ENCODE assay signal across 8 cellular contexts in genomic region chr19:35879770-35880317, GRCh38. TPM values are rescaled to one million over a fixed set of nuclear protein-coding genes. Genes with fewer than 3 reads are reported as not detected.
DNase-seq lines count a peak whose midpoint lies in the region; ATAC-seq, FAIRE-seq and TF ChIP-seq lines count a peak whose summit lies in the region.

No MANE protein-coding gene starts in this region.

- H3K9me3 ChIP-seq in CD4-positive, CD25-positive, alpha-beta regulatory T cell (ENCODE audit: control insufficient read depth in 2 of 2, low read length in 2 of 2): no peaks in the 10 kb centered on the region
- no peaks in the 10 kb centered on the region for H3K9me3 ChIP-seq in SJSA1 (replicated peaks)

- peaks cover 5% of the 10 kb centered on the region for H3K27me3 ChIP-seq in CD4-positive, CD25-positive, alpha-beta regulatory T cell (ENCODE audit: control insufficient read depth, insufficient read depth, low read length)
- H3K27me3 ChIP-seq in SJSA1 (replicated peaks) (peaks cover 10% of the 10 kb centered on the region), foreskin keratinocyte (no peaks in the 10 kb centered on the region)

- H3K27ac Mint-ChIP-seq in CD4-positive, CD25-positive, alpha-beta regulatory T cell: no peak overlapping the region

- peaks cover 2 to 10% (median 5%) of the 10 kb centered on the region in 4 donors for H3K4me1 Mint-ChIP-seq in CD4-positive, CD25-positive, alpha-beta regulatory T cell

- H3K9me3 Mint-ChIP-seq in CD4-positive, CD25-positive, alpha-beta regulatory T cell: peaks cover 0 to under 1% (median 0%) of the 10 kb centered on the region in 7 donors

- H3K4me1 ChIP-seq in CD4-positive, CD25-positive, alpha-beta regulatory T cell (ENCODE audit: control insufficient read depth, insufficient read depth, low read length, poor library complexity, severe bottlenecking): peaks cover 8% of the 10 kb centered on the region
- H3K4me1 ChIP-seq in SJSA1 (replicated peaks) (no peaks in the 10 kb centered on the region), foreskin keratinocyte (no peaks in the 10 kb centered on the region)

- H3K4me3 ChIP-seq in CD4-positive, CD25-positive, alpha-beta regulatory T cell (ENCODE audit: low read depth, low read length): no peak overlapping the region
- H3K4me3 ChIP-seq in SJSA1: no peak overlapping the region

- peak in 1 of 2 donors; percentile 55 for ATAC-seq in CD4-positive, CD25-positive, alpha-beta regulatory T cell (ENCODE audit: low read depth in 2 of 2)
- ATAC-seq in foreskin keratinocyte (peak; percentile 91), HG03457 (IDR thresholded peaks at IDR 0.05; ENCODE audit: unreplicated experiment) (no peak)

- DNase-seq in CD4-positive, CD25-positive, alpha-beta regulatory T cell: peak; percentile 58 to 77 (median 58)
- peak; percentile 94 for DNase-seq in HT-29 (ENCODE audit: low spot score)
- peak; percentile 72 to 92 for DNase-seq in SJSA1 (ENCODE audit: low read depth in 1 of 2, low spot score in 2 of 2)
- peak in 3 of 4 experiments; percentile 34 to 60 (median 46) for DNase-seq in activated naive CD4-positive, alpha-beta T cell (lab: John Stamatoyannopoulos, UW)
- peak in 1 of 2 donors; percentile 73 for DNase-seq in foreskin keratinocyte
- DNase-seq in occipital lobe (lab: John Stamatoyannopoulos, UW): peak; percentile 70
- DNase-seq in urothelium cell line (ENCODE audit: low spot score): peak; percentile 94

- TF ChIP-seq CTCF in foreskin keratinocyte (conservative IDR thresholded peaks at IDR 0.05): no peak

- H3K36me3 Mint-ChIP-seq in CD4-positive, CD25-positive, alpha-beta regulatory T cell: no peaks in the 10 kb centered on the region

- peaks cover 39% of the 10 kb centered on the region for H3K27me3 Mint-ChIP-seq in CD4-positive, CD25-positive, alpha-beta regulatory T cell

- no peak overlapping the region for H3K27ac ChIP-seq in CD4-positive, CD25-positive, alpha-beta regulatory T cell (ENCODE audit: insufficient read depth, low read length, poor library complexity, severe bottlenecking)
- H3K27ac ChIP-seq in SJSA1: no peak overlapping the region
- no peak overlapping the region for H3K27ac ChIP-seq in foreskin keratinocyte

- no peak for FAIRE-seq in urothelium cell line (lab: Jason Lieb, UNC)

- no peak overlapping the region for H3K4me3 Mint-ChIP-seq in CD4-positive, CD25-positive, alpha-beta regulatory T cell

- no peaks in the 10 kb centered on the region for H3K36me3 ChIP-seq in CD4-positive, CD25-positive, alpha-beta regulatory T cell (ENCODE audit: control insufficient read depth, insufficient read depth, low read length)
- no peaks in the 10 kb centered on the region for H3K36me3 ChIP-seq in SJSA1

RNA-seq across cellular contexts. Expression of gene APLP1, which starts 11.5 kb away (rescaled TPM):
- not detected for total RNA-seq in CD4-positive, CD25-positive, alpha-beta regulatory T cell
- polyA plus RNA-seq in CD4-positive, CD25-positive, alpha-beta regulatory T cell: not detected
- total RNA-seq in HT-29 (2014; rRNA removed; shearing (Covaris generic)): 7.0 and 12.6 TPM in 2 replicates
- 11.1 and 11.6 TPM in 2 replicates for total RNA-seq in SJSA1 (2014; rRNA removed; shearing (Covaris generic))
- total RNA-seq in foreskin keratinocyte (0.95 and 1.2 TPM in 2 replicates), occipital lobe (179 TPM)
- 1.4 and 1.8 TPM in 2 replicates for polyA plus RNA-seq in foreskin keratinocyte

RNA-seq across cellular contexts. Expression of gene NFKBID, which starts 20.5 kb away (rescaled TPM):
- 120 TPM for total RNA-seq in CD4-positive, CD25-positive, alpha-beta regulatory T cell
- 1 to 10 TPM; 2.7 to 4.2 (median 3.6) TPM for polyA plus RNA-seq in CD4-positive, CD25-positive, alpha-beta regulatory T cell
- total RNA-seq in HT-29 (2014; rRNA removed; shearing (Covaris generic)): 26.6 and 31.0 TPM in 2 replicates
- 0.66 and 3.3 TPM in 2 replicates for total RNA-seq in SJSA1 (2014; rRNA removed; shearing (Covaris generic))
- total RNA-seq in foreskin keratinocyte: 5.9 and 6.0 TPM in 2 replicates
- polyA plus RNA-seq in foreskin keratinocyte: 4.9 and 6.6 TPM in 2 replicates
- 3.0 TPM for total RNA-seq in occipital lobe

RNA-seq across cellular contexts. Expression of gene HCST, which starts 22.5 kb away (rescaled TPM):
- total RNA-seq in CD4-positive, CD25-positive, alpha-beta regulatory T cell: 104 TPM
- polyA plus RNA-seq in CD4-positive, CD25-positive, alpha-beta regulatory T cell: 100 to 1,000 TPM; 640 to 863 (median 760) TPM
- total RNA-seq in HT-29 (2014; rRNA removed; shearing (Covaris generic)): 0.47 TPM in 1 of 2 replicates, not detected in the other
- total RNA-seq in SJSA1 (2014; rRNA removed; shearing (Covaris generic)): 9.1 TPM in 1 of 2 replicates, not detected in the other
- total RNA-seq in foreskin keratinocyte: 0.21 and 0.34 TPM in 2 replicates
- 0.19 and 0.28 TPM in 2 replicates for polyA plus RNA-seq in foreskin keratinocyte
- total RNA-seq in occipital lobe: not detected

RNA-seq across cellular contexts. Expression of gene KIRREL2, which starts 23.1 kb away (rescaled TPM):
- total RNA-seq in CD4-positive, CD25-positive, alpha-beta regulatory T cell: not detected
- not detected for polyA plus RNA-seq in CD4-positive, CD25-positive, alpha-beta regulatory T cell
- total RNA-seq in HT-29 (2014; rRNA removed; shearing (Covaris generic)): not detected in 2 replicates
- not detected in 2 replicates for total RNA-seq in SJSA1 (2014; rRNA removed; shearing (Covaris generic))
- 0.04 TPM in 1 of 2 replicates, not detected in the other for total RNA-seq in foreskin keratinocyte
- 0.01 TPM in 1 of 2 replicates, not detected in the other for polyA plus RNA-seq in foreskin keratinocyte
- 0.94 TPM for total RNA-seq in occipital lobe

RNA-seq across cellular contexts. Expression of gene NPHS1, which starts 27.5 kb away (rescaled TPM):
- total RNA-seq in CD4-positive, CD25-positive, alpha-beta regulatory T cell: not detected
- not detected for polyA plus RNA-seq in CD4-positive, CD25-positive, alpha-beta regulatory T cell
- not detected in 2 replicates for total RNA-seq in HT-29 (2014; rRNA removed; shearing (Covaris generic))
- total RNA-seq in SJSA1 (2014; rRNA removed; shearing (Covaris generic)): not detected in 2 replicates
- total RNA-seq in foreskin keratinocyte (not detected in 2 replicates), occipital lobe (1.2 TPM)
- polyA plus RNA-seq in foreskin keratinocyte: not detected in 2 replicates

Comparison
In these comparisons a context has a peak if more than half of its experiments do, and no peak if none do; other contexts are left out.
1. RNA of gene APLP1, which starts 11.5 kb away (total RNA-seq): 179 TPM in occipital lobe (single experiment); 7.0 to 12.6 TPM in HT-29, 11.1 to 11.6 TPM in SJSA1, 0.95 to 1.2 TPM in foreskin keratinocyte and not detected in CD4-positive, CD25-positive, alpha-beta regulatory T cell (single experiment); every median in the first group is over 10 times any median in the second.
2. RNA of gene HCST, which starts 22.5 kb away (total RNA-seq): 104 TPM in CD4-positive, CD25-positive, alpha-beta regulatory T cell (single experiment); 0.21 to 0.34 TPM in foreskin keratinocyte, 0.47 TPM in HT-29, 9.1 TPM in SJSA1 and not detected in occipital lobe (single experiment); every median in the first group is over 10 times any median in the second.